Comparison of ENCODE assay signal across 10 cellular contexts in the genomic region with DNA sequence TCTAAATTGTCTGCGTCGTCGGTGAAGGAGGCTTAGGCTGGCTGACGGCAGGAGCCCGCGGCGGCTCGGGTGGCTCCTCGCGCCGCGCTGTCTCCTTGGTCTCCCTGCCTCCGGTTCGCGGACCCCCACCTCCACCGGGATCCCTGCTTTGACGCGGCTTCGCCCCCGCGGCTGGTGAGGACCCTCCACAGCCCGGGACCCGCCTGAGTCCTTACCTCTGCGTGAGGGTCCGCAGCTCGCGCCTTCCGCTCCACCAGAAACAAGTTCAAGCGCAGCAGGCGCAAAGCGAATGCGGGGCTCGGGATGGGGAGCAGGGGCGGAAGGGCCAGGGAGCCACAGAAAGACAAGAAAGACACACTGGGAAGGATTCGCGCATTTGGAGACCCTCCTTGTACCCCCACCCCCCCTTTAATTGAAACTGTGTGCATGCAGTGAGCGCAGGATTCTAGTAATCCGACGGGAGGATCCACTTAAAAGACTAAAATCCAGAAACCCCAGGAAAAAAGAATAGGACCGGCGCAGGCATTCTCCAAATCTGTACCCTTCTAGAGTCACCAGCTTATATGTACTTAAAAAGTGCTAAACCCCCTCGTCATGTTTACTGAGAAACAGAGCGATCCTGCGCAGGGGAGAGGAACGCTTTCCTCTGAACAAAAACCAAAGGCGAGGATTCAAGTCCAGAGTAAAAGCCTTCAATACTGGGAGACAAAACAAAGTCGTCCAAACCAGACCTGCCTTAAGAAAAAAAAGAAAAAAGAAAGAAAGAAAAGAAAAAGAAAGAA. TPM values are rescaled to one million over a fixed set of nuclear protein-coding genes. Genes with fewer than 3 reads are reported as not detected.
DNase-seq lines count a peak whose midpoint lies in the region; ATAC-seq and TF ChIP-seq lines count a peak whose summit lies in the region.
"Had no signal": no experiment of that assay in that cellular context is flagged by ENCODE, and none has a peak within 500 bp of the region (broad histone marks: within the 10 kb centered on the region; RNA-seq: fewer than 3 reads in every experiment).

No MANE protein-coding gene starts in this region.

- H3K9me3 ChIP-seq in mucosa of rectum (ENCODE audit: control insufficient read depth in 2 of 2, low read length in 2 of 2) = no peaks in the 10 kb centered on the region
- no peaks in the 10 kb centered on the region for H3K9me3 ChIP-seq in transverse colon
- H3K9me3 ChIP-seq in body of pancreas = no peaks in the 10 kb centered on the region

- 60 to 69% methylated on average over 11 to 47 of the region's 47 CpGs for WGBS in transverse colon (ENCODE audit: low coverage in 1 of 2), 2 donors
- 57 to 60% methylated on average over 47 of the region's 47 CpGs for WGBS in body of pancreas, 2 donors

- peaks cover 12% of the 10 kb centered on the region for H3K27me3 Mint-ChIP-seq in activated naive CD4-positive, alpha-beta T cell treated with anti-CD3 and anti-CD28 coated beads for 36 hours (ENCODE audit: low read depth)
- peaks cover 22% of the 10 kb centered on the region for H3K27me3 Mint-ChIP-seq in chondrocyte (ENCODE audit: low read depth)

- peak overlapping the region; percentile 68 for H3K4me3 Mint-ChIP-seq in activated naive CD4-positive, alpha-beta T cell treated with anti-CD3 and anti-CD28 coated beads for 36 hours
- peak overlapping the region; percentile 62 for H3K4me3 Mint-ChIP-seq in chondrocyte (ENCODE audit: unreplicated experiment)

- H3K4me3 ChIP-seq in mucosa of rectum (ENCODE audit: low read length in 2 of 2) (peak overlapping the region; percentile 57), transverse colon (peak overlapping the region; percentile 26 to 58 (median 34)), body of pancreas (no peak overlapping the region)

- in situ Hi-C loops in transverse colon (cut with MboI; ENCODE audit: low pct_ligation_motif_present in 1 of 4, low pct_unique_long_range_greater_than_20kb in 1 of 4, low sequenced_read_pairs in 3 of 4) = loop anchor here in 1 of 4 donors (25.0 kb wide), 1 partner anchor 718 kb away; a partner anchor contains a TSS

- peaks cover 27 to 29% of the 10 kb centered on the region in 2 donors for H3K4me1 ChIP-seq in mucosa of rectum (ENCODE audit: control insufficient read depth in 2 of 2, insufficient read depth in 2 of 2, low read length in 2 of 2)
- H3K4me1 ChIP-seq in transverse colon = peaks cover 4 to 59% (median 42%) of the 10 kb centered on the region in 4 donors
- peaks cover 77% of the 10 kb centered on the region for H3K4me1 ChIP-seq in body of pancreas

- H3K27ac Mint-ChIP-seq in activated naive CD4-positive, alpha-beta T cell treated with anti-CD3 and anti-CD28 coated beads for 36 hours = peak overlapping the region; percentile 56
- H3K27ac Mint-ChIP-seq in activated naive CD4-positive, alpha-beta T cell treated with anti-CD3 and anti-CD28 coated beads, Interleukin-2, amount 50 U/mL, for 72 hours = no peak overlapping the region
- no peak overlapping the region for H3K27ac Mint-ChIP-seq in chondrocyte (ENCODE audit: unreplicated experiment)

- ATAC-seq in activated naive CD4-positive, alpha-beta T cell treated with anti-CD3 and anti-CD28 coated beads, Interleukin-2, amount 50 U/mL, for 72 hours = no peak
- no peak for ATAC-seq in body of pancreas

- CTCF ChIA-PET in activated naive CD4-positive, alpha-beta T cell treated with anti-CD3 and anti-CD28 coated beads for 36 hours (lab: Charles Lee) = interaction anchor here (0.6 kb wide), 2 partner anchors 36 to 212 kb away, joined by 3 to 4 read pairs; no protein-coding TSS in a partner anchor

- no peaks in the 10 kb centered on the region for H3K9me3 Mint-ChIP-seq in activated naive CD4-positive, alpha-beta T cell treated with anti-CD3 and anti-CD28 coated beads for 36 hours
- no peaks in the 10 kb centered on the region for H3K9me3 Mint-ChIP-seq in activated naive CD4-positive, alpha-beta T cell treated with anti-CD3 and anti-CD28 coated beads, Interleukin-2, amount 50 U/mL, for 72 hours
- H3K9me3 Mint-ChIP-seq in chondrocyte (ENCODE audit: low read depth) = no peaks in the 10 kb centered on the region

- intact Hi-C loops in activated naive CD4-positive, alpha-beta T cell treated with anti-CD3 and anti-CD28 coated beads for 36 hours (cut with micrococcal nuclease) = loop anchor here (5.0 to 10.0 kb wide), 4 partner anchors 253 to 2000 kb away; a partner anchor contains a TSS
- intact Hi-C loops in transverse colon (cut with DNase I; ENCODE audit: low total_unique reads) = loop anchor here (5.0 to 10.0 kb wide), 2 partner anchors 50 to 548 kb away; no protein-coding TSS in a partner anchor
- intact Hi-C loops in body of pancreas (cut with DNase I) = no loop called here

- H3K36me3 ChIP-seq in mucosa of rectum (ENCODE audit: control insufficient read depth in 2 of 2, insufficient read depth in 2 of 2, low read length in 2 of 2) = peaks cover 4 to 10% of the 10 kb centered on the region in 2 donors
- no peaks in the 10 kb centered on the region for H3K36me3 ChIP-seq in transverse colon
- H3K36me3 ChIP-seq in body of pancreas (replicated peaks in 1 of 2; ENCODE audit: insufficient read depth in 1 of 2, low read depth in 2 of 2) = no peaks in the 10 kb centered on the region

- H3K27ac ChIP-seq in mucosa of rectum (ENCODE audit: low read depth in 2 of 2, low read length in 2 of 2) = peak overlapping the region; percentile 17 to 43
- peak overlapping the region; percentile 97 to 100 (median 98) for H3K27ac ChIP-seq in transverse colon
- no peak overlapping the region for H3K27ac ChIP-seq in body of pancreas
- H3K27ac ChIP-seq: C4-2B had no signal

- TF ChIP-seq POLR2A in transverse colon (IDR thresholded peaks at IDR 0.05) = no peak
- no peak for TF ChIP-seq POLR2A in body of pancreas (IDR thresholded peaks at IDR 0.05)

- H3K4me1 Mint-ChIP-seq in activated naive CD4-positive, alpha-beta T cell treated with anti-CD3 and anti-CD28 coated beads for 36 hours (ENCODE audit: low read depth) = peaks cover 41% of the 10 kb centered on the region
- H3K4me1 Mint-ChIP-seq in chondrocyte (ENCODE audit: low read depth) = peaks cover 34% of the 10 kb centered on the region

- TF ChIP-seq EP300 in transverse colon (IDR thresholded peaks at IDR 0.05; ENCODE audit: low read depth) = no peak

- peaks cover 12% of the 10 kb centered on the region for H3K36me3 Mint-ChIP-seq in activated naive CD4-positive, alpha-beta T cell treated with anti-CD3 and anti-CD28 coated beads for 36 hours (ENCODE audit: low read depth)
- H3K36me3 Mint-ChIP-seq in activated naive CD4-positive, alpha-beta T cell treated with anti-CD3 and anti-CD28 coated beads, Interleukin-2, amount 50 U/mL, for 72 hours = peaks cover 14 to 27% of the 10 kb centered on the region in 2 donors
- peaks cover 5% of the 10 kb centered on the region for H3K36me3 Mint-ChIP-seq in chondrocyte (ENCODE audit: low read depth)

- TF ChIP-seq CTCF in chondrocyte (IDR thresholded peaks at IDR 0.05) (no peak), transverse colon (IDR thresholded peaks at IDR 0.05) (no peak), body of pancreas (IDR thresholded peaks at IDR 0.05) (no peak)

- H3K27me3 ChIP-seq in mucosa of rectum (ENCODE audit: control insufficient read depth in 2 of 2, insufficient read depth in 2 of 2, low read length in 2 of 2) = no peaks in the 10 kb centered on the region
- H3K27me3 ChIP-seq in transverse colon = no peaks in the 10 kb centered on the region
- H3K27me3 ChIP-seq in body of pancreas = no peaks in the 10 kb centered on the region

- peak overlapping the region in 1 of 2 donors; percentile 65 for H3K9ac ChIP-seq in mucosa of rectum (ENCODE audit: low read depth in 1 of 2, low read length in 2 of 2)

- DNase-seq in activated naive CD4-positive, alpha-beta T cell treated with anti-CD3 and anti-CD28 coated beads for 36 hours = no peak
- DNase-seq in activated naive CD4-positive, alpha-beta T cell treated with anti-CD3 and anti-CD28 coated beads, Interleukin-2, amount 50 U/mL, for 72 hours (ENCODE audit: low spot score in 2 of 2) = no peak
- DNase-seq in chondrocyte (ENCODE audit: low spot score) (no peak), transverse colon (no peak), LoVo (ENCODE audit: low spot score) (no peak), body of pancreas (no peak), NCI-H774 (lab: John Stamatoyannopoulos, UW) (no peak)
- DNase-seq: NCI-H345 had no signal

RNA-seq across cellular contexts. Expression of a gene that starts 3.8 kb away (rescaled TPM):
- 10 to 100 TPM; 28.4 to 33.0 TPM for total RNA-seq in activated naive CD4-positive, alpha-beta T cell treated with anti-CD3 and anti-CD28 coated beads for 36 hours
- total RNA-seq in activated naive CD4-positive, alpha-beta T cell treated with anti-CD3 and anti-CD28 coated beads, Interleukin-2, amount 50 U/mL, for 72 hours = 10 to 100 TPM; 25.9 to 31.6 TPM
- total RNA-seq in chondrocyte (8.9 to 10.4 TPM (median 10.3 TPM) in 3 replicates), transverse colon (10 to 100 TPM; 10.1 to 45.9 (median 23.4) TPM), body of pancreas (10 to 100 TPM in 1 of 2 donors, 1 to 10 TPM in 1; 8.9 to 26.5 TPM)

RNA-seq across cellular contexts. Expression of a gene that starts 5.4 kb away (rescaled TPM):
- 10 to 100 TPM; 13.8 to 14.3 TPM for total RNA-seq in activated naive CD4-positive, alpha-beta T cell treated with anti-CD3 and anti-CD28 coated beads for 36 hours
- 10 to 100 TPM in 1 of 2 donors, 1 to 10 TPM in 1; 8.7 to 17.2 TPM for total RNA-seq in activated naive CD4-positive, alpha-beta T cell treated with anti-CD3 and anti-CD28 coated beads, Interleukin-2, amount 50 U/mL, for 72 hours
- total RNA-seq in chondrocyte (7.8 to 10.6 TPM (median 8.0 TPM) in 3 replicates), transverse colon (10 to 100 TPM; 16.3 to 34.8 (median 29.8) TPM), body of pancreas (10 to 100 TPM in 1 of 2 donors, 1 to 10 TPM in 1; 8.3 to 11.2 TPM)

Comparison
In these comparisons a context has a peak if more than half of its experiments do, and no peak if none do; other contexts are left out.
1. H3K27ac ChIP-seq: peak in mucosa of rectum (2 of 2) and transverse colon (4 of 4); none in body of pancreas (0 of 4).
2. H3K4me3 ChIP-seq: peak in mucosa of rectum (2 of 2) and transverse colon (4 of 4); none in body of pancreas (0 of 2).